ENCODE assay signal across 20 cellular contexts in the genomic region with DNA sequence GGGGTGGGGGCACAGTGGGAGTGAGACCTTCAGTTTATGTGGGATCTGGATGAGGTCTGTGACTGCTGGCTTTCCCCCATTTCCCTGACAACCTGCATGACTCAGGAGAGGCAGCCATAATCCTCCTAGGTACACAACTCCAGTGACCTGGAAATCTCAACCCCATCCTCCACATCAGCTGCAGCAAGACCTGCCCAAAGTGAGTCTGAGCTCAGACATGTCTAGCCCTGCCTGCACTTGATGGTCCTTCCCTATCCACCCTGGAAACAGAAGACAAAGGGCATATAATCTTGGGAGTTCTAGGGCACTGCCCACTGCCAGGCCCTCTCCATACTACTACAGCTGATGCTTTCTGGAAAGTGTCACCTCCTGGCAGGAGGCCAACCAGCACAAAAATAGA.
"Had no signal": no experiment of that assay in that cellular context is flagged by ENCODE, and none has a peak within 500 bp of the region (broad histone marks: within the 10 kb centered on the region; RNA-seq: fewer than 3 reads in every experiment).

No MANE protein-coding gene starts in this region.

- H3K4me3 ChIP-seq: hepatocyte, lung, psoas muscle, testis, tibial nerve, upper lobe of right lung, vagina had no signal

- DNase-seq: effector memory CD4-positive, alpha-beta T cell; foreskin melanocyte; head of caudate nucleus; kidney; left colon; left ventricle myocardium superior; mesendoderm; naive B cell; psoas muscle; retina; stimulated activated CD4-positive, alpha-beta T cell treated with anti-CD3 and anti-CD28 coated beads, Interleukin-2, amount 100 ng/mL, for 24 hours; stimulated activated CD4-positive, alpha-beta T cell treated with anti-CD3 and anti-CD28 coated beads, Interleukin-4, amount 100 ng/mL, for 4 hours; stimulated activated naive B cell treated with anti-CD40 and anti-IgM and Interleukin-4, amounts not matched to agents 10 μg/mL and 1 μg/mL and 100 μg/mL, for 72 hours; stimulated activated naive CD8-positive, alpha-beta T cell treated with anti-CD3 and anti-CD28 coated beads, Interleukin-15, amount 100 ng/mL, for 72 hours; testis; upper lobe of right lung had no signal
